Comparison of ENCODE assay signal across 16 cellular contexts in genomic region chr13:84651288-84651687, GRCh38.
DNase-seq lines count a peak whose midpoint lies in the region; ATAC-seq, FAIRE-seq and TF ChIP-seq lines count a peak whose summit lies in the region.
"Had no signal": no experiment of that assay in that cellular context is flagged by ENCODE, and none has a peak within 500 bp of the region (broad histone marks: within the 10 kb centered on the region; RNA-seq: fewer than 3 reads in every experiment).

No MANE protein-coding gene starts in this region.

- peak; percentile 32 for ATAC-seq in esophagus mucosa
- ATAC-seq in pancreas, result peak in 3 of 4 donors; percentile 41 to 64 (median 42)
- ATAC-seq: natural killer cell had no signal

- no peak for TF ChIP-seq CTCF in pancreas (IDR thresholded peaks at IDR 0.05)

- no peaks in the 10 kb centered on the region for H3K9me3 ChIP-seq in pancreas

- intact Hi-C loops in pancreas (cut with DNase I), result no loop called here

- no peaks in the 10 kb centered on the region for H3K36me3 ChIP-seq in pancreas
- H3K36me3 ChIP-seq: cardiac muscle cell had no signal

- no peaks in the 10 kb centered on the region for H3K4me1 ChIP-seq in pancreas

- H3K27me3 ChIP-seq in pancreas, result peaks cover 0 to 5% (median 0%) of the 10 kb centered on the region in 4 donors
- H3K27me3 ChIP-seq: cardiac muscle cell had no signal

- 43 to 58% methylated on average over 5 of the region's 5 CpGs for WGBS in pancreas, 2 donors

- no peak overlapping the region for H3K4me3 ChIP-seq in pancreas
- H3K4me3 ChIP-seq: cardiac muscle cell, smooth muscle cell had no signal

- H3K27ac ChIP-seq in pancreas, result no peak overlapping the region
- H3K27ac ChIP-seq: cardiac muscle cell had no signal

- DNase-seq in NCI-H2171 treated with DMSO at 0.1 percent for 48 hours (lab: John Stamatoyannopoulos, UW) (peak; percentile 69), NCI-H2171 (lab: John Stamatoyannopoulos, UW) (no peak), RPMI7951 (ENCODE audit: low read depth) (peak; percentile 79), pancreas (peak in 2 of 6 donors; percentile 5 to 23), NCI-H510A (lab: John Stamatoyannopoulos, UW) (no peak), 8988T (no peak), cerebellum (ENCODE audit: low spot score) (no peak)
- DNase-seq: DMS79 treated with DMSO at 0.1 percent for 48 hours, erythroblast, KG1, natural killer cell, NCI-H187 treated with DMSO at 0.1 percent for 48 hours, SW 1271 had no signal

- FAIRE-seq in pancreas (lab: Jason Lieb, UNC), result no peak

Comparison
In these comparisons a context has a peak if more than half of its experiments do, and no peak if none do; other contexts are left out.
1. DNase-seq: peak in NCI-H2171 treated with DMSO at 0.1 percent for 48 hours (single experiment) and RPMI7951 (single experiment); none in NCI-H2171 (single experiment), NCI-H510A (single experiment), 8988T (single experiment) and cerebellum (single experiment).